ENCODE assay signal across 8 cellular contexts in the genomic region with DNA sequence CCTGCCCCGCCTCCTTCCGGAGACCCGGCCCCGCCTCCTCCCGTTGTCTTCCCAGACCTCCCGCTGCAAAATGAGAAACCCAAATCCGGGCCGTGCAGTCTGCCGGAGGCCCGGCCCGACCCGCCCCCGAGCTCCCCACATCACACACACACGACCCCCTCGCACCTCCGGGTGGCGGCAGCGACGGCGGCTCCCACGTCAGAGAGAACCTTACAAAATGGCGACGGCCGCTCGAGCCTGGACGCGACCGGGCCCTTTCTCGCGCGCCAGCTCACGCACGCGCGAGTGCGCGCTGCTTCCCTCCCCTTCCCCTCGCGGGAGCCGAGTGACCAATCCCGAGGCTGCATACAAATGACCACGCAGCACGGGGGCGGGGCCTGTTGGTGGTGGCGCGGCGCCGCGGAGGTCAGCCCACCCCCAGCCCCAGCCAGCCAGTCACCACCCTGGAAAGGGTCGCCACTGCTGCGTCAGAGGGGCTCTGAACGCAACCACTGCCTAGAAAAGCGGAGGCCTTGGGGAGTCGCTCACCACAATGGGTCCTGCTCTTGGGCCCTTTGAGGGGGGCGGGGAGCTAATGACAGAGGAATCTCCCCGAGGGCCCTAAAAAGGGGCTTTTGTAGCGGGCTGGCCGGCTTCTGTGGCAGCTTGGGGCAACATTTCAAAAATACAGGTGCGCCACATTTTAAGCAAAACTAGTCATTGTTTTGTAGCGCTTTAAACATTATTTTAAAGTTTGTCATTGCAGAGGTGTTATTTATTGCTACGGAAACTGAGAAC. TPM values are rescaled to one million over a fixed set of nuclear protein-coding genes. Genes with fewer than 3 reads are reported as not detected.
A peak's percentile ranks its signal among the peaks of the same experiment; 100 is the strongest.
DNase-seq lines count a peak whose midpoint lies in the region; ATAC-seq, FAIRE-seq and TF ChIP-seq lines count a peak whose summit lies in the region.

TSS of gene RBM4B (minus strand) at position 289 of the 777 bp plus-strand sequence. CDS start 808 bp downstream, outside the sequence.

- TF ChIP-seq CTCF in RWPE1 (conservative IDR thresholded peaks at IDR 0.05; ENCODE audit: low read depth) (no peak), fibroblast of lung (conservative IDR thresholded peaks at IDR 0.05 in 1 of 2, IDR thresholded peaks at IDR 0.05 in 1 of 2; ENCODE audit: low read depth in 1 of 2, low read length in 2 of 2) (no peak)

- intact Hi-C loops in naive thymus-derived CD4-positive, alpha-beta T cell (cut with micrococcal nuclease): loop anchor here (1.0 to 5.0 kb wide), 15 partner anchors 39 to 805 kb away; partner anchors contain the start of genes ACTN3 (in 2 of the 2), CCDC87 (in 2 of the 2), CCS (in 2 of the 2) and NPAS4 (in 2 of the 2)

- H3K4me1 ChIP-seq in fibroblast of lung (ENCODE audit: control insufficient read depth, extremely low read depth, insufficient read depth, low read length): peaks cover 4% of the 10 kb centered on the region
- H3K4me1 ChIP-seq in naive thymus-derived CD4-positive, alpha-beta T cell (ENCODE audit: control insufficient read depth in 2 of 2, insufficient read depth in 2 of 2, low read length in 2 of 2): peaks cover 23 to 31% of the 10 kb centered on the region in 2 donors

- peaks cover 21 to 49% (median 37%) of the 10 kb centered on the region in 7 donors for H3K4me1 Mint-ChIP-seq in naive thymus-derived CD4-positive, alpha-beta T cell
- peaks cover 41% of the 10 kb centered on the region for H3K4me1 Mint-ChIP-seq in stimulated activated memory B cell treated with anti-CD40 and anti-IgM and Interleukin-4, amounts not matched to agents 10 μg/mL and 1 μg/mL and 100 μg/mL, for 72 hours

- TF ChIP-seq POLR2A in H54 (IDR thresholded peaks at IDR 0.05; ENCODE audit: low read depth, low read length): peak; percentile 54

- CTCF ChIA-PET in RWPE1 (lab: Yijun Ruan, JAX): interaction anchor here (0.5 to 2.6 kb wide), 17 partner anchors 15 to 314 kb away, joined by 3 to 13 read pairs (median 4); partner anchors contain the start of genes CCDC87, CCS and SPTBN2
- CTCF ChIA-PET in naive thymus-derived CD4-positive, alpha-beta T cell (lab: Charles Lee): interaction anchor here (0.6 to 6.0 kb wide), 26 partner anchors 11 to 753 kb away, joined by 3 to 137 read pairs (median 4); partner anchors contain the start of genes CCDC87, CCS, CTSF and DPP3

- H3K9me3 Mint-ChIP-seq in naive thymus-derived CD4-positive, alpha-beta T cell: no peaks in the 10 kb centered on the region
- no peaks in the 10 kb centered on the region for H3K9me3 Mint-ChIP-seq in stimulated activated memory B cell treated with anti-CD40 and anti-IgM and Interleukin-4, amounts not matched to agents 10 μg/mL and 1 μg/mL and 100 μg/mL, for 72 hours

- no peaks in the 10 kb centered on the region for H3K27me3 ChIP-seq in fibroblast of lung (ENCODE audit: control insufficient read depth, insufficient read depth, low read length)
- H3K27me3 ChIP-seq in naive thymus-derived CD4-positive, alpha-beta T cell (ENCODE audit: control insufficient read depth in 2 of 2, insufficient read depth in 2 of 2, low read length in 2 of 2): no peaks in the 10 kb centered on the region

- no peak for FAIRE-seq in H54 (lab: Jason Lieb, UNC)

- H2AFZ ChIP-seq in fibroblast of lung (ENCODE audit: low read length): peak within 1 kb of the TSS; percentile 63

- H4K20me1 ChIP-seq in fibroblast of lung (ENCODE audit: control insufficient read depth, extremely low read depth, insufficient read depth, low read length): no peaks in the 10 kb centered on the region

- H3K36me3 Mint-ChIP-seq in naive thymus-derived CD4-positive, alpha-beta T cell: peaks cover 0 to 13% (median 0%) of the 10 kb centered on the region in 5 donors
- H3K36me3 Mint-ChIP-seq in stimulated activated memory B cell treated with anti-CD40 and anti-IgM and Interleukin-4, amounts not matched to agents 10 μg/mL and 1 μg/mL and 100 μg/mL, for 72 hours: peaks cover 12% of the 10 kb centered on the region

- H3K4me3 ChIP-seq in fibroblast of lung (replicated peaks in 1 of 4; ENCODE audit: control extremely low read depth in 1 of 4, insufficient read depth in 1 of 4, low read depth in 3 of 4, low read length in 4 of 4): peak within 1 kb of the TSS; percentile 80 to 84 (median 82)
- H3K4me3 ChIP-seq in naive thymus-derived CD4-positive, alpha-beta T cell (ENCODE audit: low read length): peak within 1 kb of the TSS; percentile 100

- H3K4me3 Mint-ChIP-seq in naive thymus-derived CD4-positive, alpha-beta T cell: peak within 1 kb of the TSS; percentile 87 to 98 (median 96)
- peak within 1 kb of the TSS; percentile 98 for H3K4me3 Mint-ChIP-seq in stimulated activated memory B cell treated with anti-CD40 and anti-IgM and Interleukin-4, amounts not matched to agents 10 μg/mL and 1 μg/mL and 100 μg/mL, for 72 hours

- peak within 1 kb of the TSS; percentile 100 for H3K4me2 ChIP-seq in fibroblast of lung (ENCODE audit: extremely low read depth, insufficient read depth, low read length)

- H3K9me3 ChIP-seq in fibroblast of lung (ENCODE audit: control insufficient read depth, insufficient read depth, low read depth, low read length): no peaks in the 10 kb centered on the region
- H3K9me3 ChIP-seq in naive thymus-derived CD4-positive, alpha-beta T cell (ENCODE audit: control insufficient read depth in 2 of 3, low read length in 3 of 3): no peaks in the 10 kb centered on the region

- H3K27ac Mint-ChIP-seq in naive thymus-derived CD4-positive, alpha-beta T cell: peak within 1 kb of the TSS; percentile 94 to 100 (median 99)
- peak within 1 kb of the TSS; percentile 96 for H3K27ac Mint-ChIP-seq in stimulated activated memory B cell treated with anti-CD40 and anti-IgM and Interleukin-4, amounts not matched to agents 10 μg/mL and 1 μg/mL and 100 μg/mL, for 72 hours

- peak; percentile 94 for ATAC-seq in naive thymus-derived CD4-positive, alpha-beta T cell
- ATAC-seq in stimulated activated memory B cell treated with anti-CD40 and anti-IgM and Interleukin-4, amounts not matched to agents 10 μg/mL and 1 μg/mL and 100 μg/mL, for 72 hours: peak; percentile 98

- peak within 1 kb of the TSS; percentile 94 for H3K27ac ChIP-seq in RWPE1
- peak within 1 kb of the TSS; percentile 87 for H3K27ac ChIP-seq in fibroblast of lung (ENCODE audit: insufficient read depth, low read length)
- peak within 1 kb of the TSS; percentile 95 for H3K27ac ChIP-seq in naive thymus-derived CD4-positive, alpha-beta T cell (ENCODE audit: low read depth, low read length)

- POLR2A ChIA-PET in RWPE1 (lab: Yijun Ruan, JAX; ENCODE audit: low non-redundant PET): interaction anchor here (0.5 to 1.9 kb wide), 7 partner anchors 8 to 372 kb away, joined by 3 to 13 read pairs (median 4); partner anchors contain the start of gene DPP3
- POLR2A ChIA-PET in naive thymus-derived CD4-positive, alpha-beta T cell (lab: Charles Lee): interaction anchor here (0.6 to 4.1 kb wide), 34 partner anchors 12 to 1404 kb away, joined by 3 to 68 read pairs (median 6); partner anchors contain the start of genes ACTN3, BBS1, BRMS1 and CCDC87

- peaks cover 22% of the 10 kb centered on the region for H3K79me2 ChIP-seq in fibroblast of lung (ENCODE audit: control insufficient read depth, insufficient read depth, low read length)

- peaks cover 5% of the 10 kb centered on the region for H3K36me3 ChIP-seq in fibroblast of lung (ENCODE audit: control insufficient read depth, insufficient read depth, low read length)
- H3K36me3 ChIP-seq in naive thymus-derived CD4-positive, alpha-beta T cell (ENCODE audit: control insufficient read depth in 2 of 3, insufficient read depth in 3 of 3, low read length in 3 of 3): no peaks in the 10 kb centered on the region

- H3K27me3 Mint-ChIP-seq in naive thymus-derived CD4-positive, alpha-beta T cell: no peaks in the 10 kb centered on the region
- H3K27me3 Mint-ChIP-seq in stimulated activated memory B cell treated with anti-CD40 and anti-IgM and Interleukin-4, amounts not matched to agents 10 μg/mL and 1 μg/mL and 100 μg/mL, for 72 hours: no peaks in the 10 kb centered on the region

- H3K9ac ChIP-seq in fibroblast of lung (ENCODE audit: insufficient read depth, low read length): peak within 1 kb of the TSS; percentile 83

- DNase-seq in EL: peak; percentile 96
- DNase-seq in H54 (ENCODE audit: insufficient read length, low spot score): peak; percentile 95
- peak; percentile 94 for DNase-seq in LoVo (ENCODE audit: low spot score)
- peak; percentile 95 for DNase-seq in RWPE1 (ENCODE audit: low spot score)
- DNase-seq in activated T-helper 1 cell treated with anti-CD3 and anti-CD28 coated beads, Interleukin-2, amount 50 U/mL, for 16 hours (ENCODE audit: low read depth in 1 of 2, low spot score in 1 of 2): peak; percentile 91 to 92
- peak; percentile 92 to 94 for DNase-seq in fibroblast of lung (ENCODE audit: low read depth in 2 of 2)
- DNase-seq in naive thymus-derived CD4-positive, alpha-beta T cell: peak; percentile 89 to 96 (median 94)

RNA-seq across cellular contexts. Expression of gene RBM4B, which starts in this region (rescaled TPM):
- 28.0 and 28.4 TPM in 2 replicates for total RNA-seq in fibroblast of lung
- polyA plus RNA-seq in fibroblast of lung: 24.6 and 27.8 TPM in 2 replicates
- polyA plus RNA-seq in fibroblast of lung (2012): 16.0 and 18.3 TPM in 2 replicates
- polyA minus RNA-seq in fibroblast of lung (ENCODE audit: low replicate concordance): 7.6 and 11.9 TPM in 2 replicates
- 10 to 100 TPM in 4 of 5 experiments, 1 to 10 TPM in 1; 9.8 to 27.2 (median 19.7) TPM for total RNA-seq in naive thymus-derived CD4-positive, alpha-beta T cell
- polyA plus RNA-seq in naive thymus-derived CD4-positive, alpha-beta T cell: 10 to 100 TPM; 12.3 to 23.3 TPM

Comparison
In these comparisons a context has a peak if more than half of its experiments do, and no peak if none do; other contexts are left out.
1. Peak in every context shown above with its lines: DNase-seq, ATAC-seq, H3K4me3 ChIP-seq and H3K27ac ChIP-seq.